In genomic region chr17:72266099-72266852, GRCh38 we compare ENCODE assay signal across 16 cellular contexts.
DNase-seq lines count a peak whose midpoint lies in the region; ATAC-seq and TF ChIP-seq lines count a peak whose summit lies in the region.
"Had no signal": no experiment of that assay in that cellular context is flagged by ENCODE, and none has a peak within 500 bp of the region (broad histone marks: within the 10 kb centered on the region; RNA-seq: fewer than 3 reads in every experiment).

No MANE protein-coding gene starts in this region.

- CTCF ChIA-PET in RWPE1 (lab: Yijun Ruan, JAX) = interaction anchor here (0.6 to 1.3 kb wide), 2 partner anchors 22 to 274 kb away, joined by 3 read pairs; no protein-coding TSS in a partner anchor

- no peak overlapping the region for H3K4me3 Mint-ChIP-seq in neural crest cell
- H3K4me3 Mint-ChIP-seq: activated B cell treated with CpG ODN at 0.5 μM for 24 hours; T-helper 1 cell treated with Interleukin-12 subunit alpha and Interleukin-12 subunit beta and Interleukin-4 antibody, amounts not matched to agents 30 μg/mL and 1 μg/mL, for 36 hours had no signal

- H3K27ac Mint-ChIP-seq in neural crest cell (ENCODE audit: unreplicated experiment) = peak overlapping the region; percentile 57
- H3K27ac Mint-ChIP-seq: activated B cell treated with CpG ODN at 0.5 μM for 24 hours; T-helper 1 cell treated with Interleukin-12 subunit alpha and Interleukin-12 subunit beta and Interleukin-4 antibody, amounts not matched to agents 30 μg/mL and 1 μg/mL, for 36 hours had no signal

- peaks cover 5% of the 10 kb centered on the region for H3K9me3 Mint-ChIP-seq in neural crest cell
- H3K9me3 Mint-ChIP-seq: activated B cell treated with CpG ODN at 0.5 μM for 24 hours had no signal

- peaks cover 2% of the 10 kb centered on the region for H3K36me3 Mint-ChIP-seq in neural crest cell (ENCODE audit: low read depth)

- intact Hi-C loops in Right ventricle myocardium superior (cut with DNase I) = no loop called here

- ATAC-seq in GM21390 (IDR thresholded peaks at IDR 0.05; ENCODE audit: unreplicated experiment) (no peak), Right ventricle myocardium superior (ENCODE audit: poor library complexity) (no peak)

- peaks cover 15% of the 10 kb centered on the region for H3K4me1 Mint-ChIP-seq in neural crest cell
- H3K4me1 Mint-ChIP-seq: activated B cell treated with CpG ODN at 0.5 μM for 24 hours had no signal

- POLR2A ChIA-PET in RWPE1 (lab: Yijun Ruan, JAX; ENCODE audit: low non-redundant PET) = no interaction called here

- no peaks in the 10 kb centered on the region for H3K27me3 Mint-ChIP-seq in neural crest cell (ENCODE audit: low read depth)

- DNase-seq in NCI-H1092 treated with DMSO at 0.1 percent for 48 hours (lab: John Stamatoyannopoulos, UW) (peak; percentile 87), NCI-H1694 treated with DMSO at 0.1 percent for 48 hours (lab: John Stamatoyannopoulos, UW) (peak; percentile 2), RWPE1 (ENCODE audit: low spot score) (peak; percentile 18), neural crest cell (ENCODE audit: low read depth, low spot score) (no peak), amygdala (lab: John Stamatoyannopoulos, UW) (no peak), Right ventricle myocardium superior (no peak)
- DNase-seq: activated B cell treated with CpG ODN at 0.5 μM for 24 hours; activated effector memory CD4-positive, alpha-beta T cell treated with anti-CD3 and anti-CD28 coated beads, Interleukin-2, amount 50 U/mL, for 16 hours; DND-41; left ventricle myocardium inferior; MV-4-11; small intestine; thyroid gland had no signal

- no peak overlapping the region for H3K27ac ChIP-seq in RWPE1
- H3K27ac ChIP-seq: left ventricle myocardium inferior, parathyroid adenoma, thyroid gland had no signal

- TF ChIP-seq CTCF in RWPE1 (conservative IDR thresholded peaks at IDR 0.05; ENCODE audit: low read depth) (no peak), neural crest cell (conservative IDR thresholded peaks at IDR 0.05) (no peak)

Comparison
In these comparisons a context has a peak if more than half of its experiments do, and no peak if none do; other contexts are left out.
1. DNase-seq: peak in NCI-H1092 treated with DMSO at 0.1 percent for 48 hours (single experiment), NCI-H1694 treated with DMSO at 0.1 percent for 48 hours (single experiment) and RWPE1 (single experiment); none in neural crest cell (single experiment), amygdala (0 of 56) and Right ventricle myocardium superior (single experiment).